Comparison of ENCODE assay signal across 1 cellular context in the genomic region with DNA sequence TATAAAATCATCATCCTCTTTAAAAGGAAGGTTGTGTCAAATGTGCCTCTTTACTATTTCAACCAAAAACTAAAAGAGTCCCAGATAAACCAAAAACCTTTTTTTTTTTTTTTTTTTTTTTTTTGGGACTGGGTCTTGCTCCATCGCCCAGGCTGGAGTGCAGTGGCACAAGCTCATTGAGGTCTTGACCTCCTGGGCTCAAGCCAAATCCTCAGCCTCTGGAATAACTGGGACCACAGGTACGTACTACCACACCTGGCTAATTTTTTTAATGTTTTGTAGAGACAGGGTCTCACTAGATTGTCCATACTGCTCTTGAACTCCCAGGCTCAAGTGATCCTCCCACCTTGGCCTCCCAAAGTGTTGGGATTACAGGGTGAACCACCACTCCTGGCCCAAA.
TF ChIP-seq lines count a peak whose summit lies in the region.

No MANE protein-coding gene starts in this region.

TF ChIP-seq in HCT116, 20 proteins besides CTCF, POLR2A, EP300 and RAD21:
- no peak for TF ChIP-seq SRF (IDR thresholded peaks at IDR 0.05; ENCODE audit: low read depth)
- no peak for TF ChIP-seq YY1 (IDR thresholded peaks at IDR 0.05; ENCODE audit: extremely low read depth, insufficient replicate concordance, low read depth, low read length)
- no peak for TF ChIP-seq TCF7L2 (IDR thresholded peaks at IDR 0.05; ENCODE audit: borderline replicate concordance, extremely low read depth, insufficient read depth, insufficient read length)
- TF ChIP-seq POLR2AphosphoS5 (IDR thresholded peaks at IDR 0.05; ENCODE audit: low read depth, low read length): no peak
- no peak for TF ChIP-seq SP1 (IDR thresholded peaks at IDR 0.05; ENCODE audit: low read depth)
